13 cellular contexts compared by ENCODE assay signal in genomic region chr10:125559210-125559609, GRCh38.
DNase-seq lines count a peak whose midpoint lies in the region; ATAC-seq and TF ChIP-seq lines count a peak whose summit lies in the region.
"Had no signal": no experiment of that assay in that cellular context is flagged by ENCODE, and none has a peak within 500 bp of the region (broad histone marks: within the 10 kb centered on the region; RNA-seq: fewer than 3 reads in every experiment).

No MANE protein-coding gene starts in this region.

- no peaks in the 10 kb centered on the region for H3K4me1 Mint-ChIP-seq in activated naive CD4-positive, alpha-beta T cell treated with anti-CD3 and anti-CD28 coated beads for 36 hours (ENCODE audit: low read depth)

- peak; percentile 34 for DNase-seq in GM12865 (ENCODE audit: low read depth)
- no peak for DNase-seq in OCI-M2 (lab: John Stamatoyannopoulos, UW; ENCODE audit: unreplicated experiment)
- no peak for DNase-seq in activated naive CD4-positive, alpha-beta T cell treated with anti-CD3 and anti-CD28 coated beads for 36 hours
- DNase-seq in NCI-H345 treated with DMSO at 0.1 percent for 48 hours (lab: John Stamatoyannopoulos, UW; ENCODE audit: unreplicated experiment) = no peak
- DNase-seq: effector CD8-positive, alpha-beta T cell; glutamatergic neuron; Right ventricle myocardium superior; tibial artery had no signal

- H3K4me3 ChIP-seq in GM12865 (ENCODE audit: low read depth, low read length) = no peak overlapping the region
- H3K4me3 ChIP-seq: tibial artery had no signal

- peaks cover 16% of the 10 kb centered on the region for H3K27me3 Mint-ChIP-seq in activated naive CD4-positive, alpha-beta T cell treated with anti-CD3 and anti-CD28 coated beads for 36 hours (ENCODE audit: low read depth)

- peak; percentile 91 for ATAC-seq in GM19351 (IDR thresholded peaks at IDR 0.05; ENCODE audit: unreplicated experiment)
- ATAC-seq in HG02759 (IDR thresholded peaks at IDR 0.05; ENCODE audit: unreplicated experiment) = peak; percentile 89
- peak; percentile 98 for ATAC-seq in HG03457 (IDR thresholded peaks at IDR 0.05; ENCODE audit: unreplicated experiment)
- ATAC-seq in HG03439 (IDR thresholded peaks at IDR 0.05; ENCODE audit: unreplicated experiment) = no peak

- CTCF ChIA-PET in activated naive CD4-positive, alpha-beta T cell treated with anti-CD3 and anti-CD28 coated beads for 36 hours (lab: Charles Lee) = interaction anchor here (0.7 kb wide), 1 partner anchor 435 kb away, joined by 3 read pairs; no protein-coding TSS in a partner anchor

- TF ChIP-seq CTCF in GM12865 (IDR thresholded peaks at IDR 0.05; ENCODE audit: insufficient read depth, low read depth, low read length, missing control alignments) = no peak

- H3K4me3 Mint-ChIP-seq in activated naive CD4-positive, alpha-beta T cell treated with anti-CD3 and anti-CD28 coated beads for 36 hours = no peak overlapping the region
- H3K4me3 Mint-ChIP-seq: nephron had no signal

- intact Hi-C loops in activated naive CD4-positive, alpha-beta T cell treated with anti-CD3 and anti-CD28 coated beads for 36 hours (cut with micrococcal nuclease) = no loop called here

- H3K9me3 Mint-ChIP-seq in activated naive CD4-positive, alpha-beta T cell treated with anti-CD3 and anti-CD28 coated beads for 36 hours = no peaks in the 10 kb centered on the region

- H3K27ac Mint-ChIP-seq in activated naive CD4-positive, alpha-beta T cell treated with anti-CD3 and anti-CD28 coated beads for 36 hours = no peak overlapping the region
- H3K27ac Mint-ChIP-seq: nephron had no signal

- no peaks in the 10 kb centered on the region for H3K36me3 Mint-ChIP-seq in activated naive CD4-positive, alpha-beta T cell treated with anti-CD3 and anti-CD28 coated beads for 36 hours (ENCODE audit: low read depth)
